8 cellular contexts compared by ENCODE assay signal in the genomic region with DNA sequence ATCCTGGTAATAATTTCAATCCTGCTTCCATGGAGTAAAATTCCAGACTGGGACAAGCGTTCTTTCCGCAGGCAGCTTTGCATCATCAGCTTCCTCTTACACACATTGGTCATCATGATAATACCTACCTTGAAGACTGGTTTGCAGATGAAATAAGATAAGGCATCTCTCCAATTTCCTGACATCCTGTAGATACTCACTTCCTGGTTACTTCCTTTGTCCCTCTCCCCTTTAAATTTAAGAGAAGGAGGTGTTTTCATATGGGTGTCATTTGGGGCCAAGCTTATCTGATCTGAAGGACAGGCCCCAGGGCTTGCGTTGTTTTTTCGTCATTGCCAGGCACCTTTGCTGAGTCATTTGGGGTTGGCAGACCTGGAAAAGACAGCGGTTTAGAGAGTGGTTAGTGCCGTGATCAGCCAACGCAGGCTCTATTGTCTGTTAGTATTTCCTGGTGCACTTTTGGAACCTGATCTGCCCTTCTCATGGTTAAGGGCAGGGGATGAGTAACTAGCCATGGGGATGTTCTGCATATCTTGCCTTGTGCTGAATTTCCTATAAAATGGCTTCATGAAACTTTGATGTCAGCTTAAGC. TPM values are rescaled to one million over a fixed set of nuclear protein-coding genes. Genes with fewer than 3 reads are reported as not detected.
DNase-seq lines count a peak whose midpoint lies in the region; ATAC-seq and TF ChIP-seq lines count a peak whose summit lies in the region.

No MANE protein-coding gene starts in this region.

- no peaks in the 10 kb centered on the region for H3K36me3 ChIP-seq in Karpas-422 (ENCODE audit: insufficient read depth, low read length)
- no peaks in the 10 kb centered on the region for H3K36me3 ChIP-seq in upper lobe of right lung

- no peak overlapping the region; the same call in 1 of the 2 replicates for H2AFZ ChIP-seq in Karpas-422 (ENCODE audit: low read length)

- intact Hi-C loops in upper lobe of right lung (cut with DNase I): no loop called here

- ATAC-seq in HG02623 (IDR thresholded peaks at IDR 0.05; ENCODE audit: unreplicated experiment): no peak
- no peak for ATAC-seq in upper lobe of right lung

- no peak overlapping the region for H3K9ac ChIP-seq in Karpas-422 (ENCODE audit: low read length)

- H3K27ac ChIP-seq in Karpas-422 (ENCODE audit: low read length) (no peak overlapping the region), upper lobe of right lung (no peak overlapping the region)

- no peaks in the 10 kb centered on the region for H4K20me1 ChIP-seq in Karpas-422 (ENCODE audit: insufficient read depth, low read depth, low read length)

- no peaks in the 10 kb centered on the region for H3K9me2 ChIP-seq in Karpas-422 (replicated peaks; ENCODE audit: insufficient read depth, low read length)

- H3K4me3 ChIP-seq in Karpas-422 (ENCODE audit: low read length): no peak overlapping the region
- no peak overlapping the region for H3K4me3 ChIP-seq in upper lobe of right lung

- no peak for TF ChIP-seq CTCF in upper lobe of right lung (IDR thresholded peaks at IDR 0.05)

- DNase-seq in HT1080 (ENCODE audit: low read depth) (peak; percentile 99), T-helper 22 cell (ENCODE audit: low read depth) (peak; percentile 43), Karpas-422 (no peak), upper lobe of right lung (no peak)
- DNase-seq in central memory CD4-positive, alpha-beta T cell: peak; percentile 59
- DNase-seq in stimulated activated CD4-positive, alpha-beta T cell treated with anti-CD3 and anti-CD28 coated beads, TNF-alpha, amount 100 ng/mL, for 24 hours (ENCODE audit: low read depth in 3 of 3): peak; percentile 33 to 73 (median 39)
- no peak for DNase-seq in effector CD8-positive, alpha-beta T cell (lab: John Stamatoyannopoulos, UW)

- no peaks in the 10 kb centered on the region for H3K79me2 ChIP-seq in Karpas-422 (ENCODE audit: low read length)

- no peak overlapping the region for H3K4me2 ChIP-seq in Karpas-422 (ENCODE audit: low read depth, low read length, poor library complexity, severe bottlenecking)

- no peaks in the 10 kb centered on the region for H3K9me3 ChIP-seq in Karpas-422 (ENCODE audit: low read length)
- H3K9me3 ChIP-seq in upper lobe of right lung: no peaks in the 10 kb centered on the region

- H3K4me1 ChIP-seq in Karpas-422 (ENCODE audit: low read length) (peaks cover 9% of the 10 kb centered on the region), upper lobe of right lung (no peaks in the 10 kb centered on the region)

- H3K27me3 ChIP-seq in Karpas-422 (ENCODE audit: low read length) (no peaks in the 10 kb centered on the region), upper lobe of right lung (no peaks in the 10 kb centered on the region)

RNA-seq across cellular contexts. Expression of gene GRAMD1B, which starts 24.1 kb away (rescaled TPM):
- total RNA-seq in HT1080 (2014; rRNA removed; shearing (Covaris generic)): 61.0 and 70.9 TPM in 2 replicates
- 66.2 and 68.6 TPM in 2 replicates for polyA plus RNA-seq in HT1080 (2015; cell fraction: cytosol; rRNA removed)
- 136 and 138 TPM in 2 replicates for polyA plus RNA-seq in HT1080 (2015; cell fraction: nucleus; rRNA removed)
- 59.9 and 79.0 TPM in 2 replicates for total RNA-seq in Karpas-422 (2014; rRNA removed; shearing (Covaris generic); ENCODE audit: low replicate concordance)
- total RNA-seq in upper lobe of right lung: 4.8 TPM

Comparison
In these comparisons a context has a peak if more than half of its experiments do, and no peak if none do; other contexts are left out.
1. DNase-seq: peak in HT1080 (single experiment), T-helper 22 cell (single experiment), central memory CD4-positive, alpha-beta T cell (single experiment) and stimulated activated CD4-positive, alpha-beta T cell treated with anti-CD3 and anti-CD28 coated beads, TNF-alpha, amount 100 ng/mL, for 24 hours (3 of 3); none in Karpas-422 (single experiment), effector CD8-positive, alpha-beta T cell (single experiment) and upper lobe of right lung (single experiment).
2. RNA of gene GRAMD1B, which starts 24.1 kb away (total RNA-seq): 59.9 to 79.0 TPM in Karpas-422 and 61.0 to 70.9 TPM in HT1080; 4.8 TPM in upper lobe of right lung (single experiment); every median in the first group is over 10 times any median in the second.